ENCODE assay signal across 9 cellular contexts in genomic region chr7:158819571-158820203, GRCh38. TPM values are rescaled to one million over a fixed set of nuclear protein-coding genes. Genes with fewer than 3 reads are reported as not detected.
DNase-seq lines count a peak whose midpoint lies in the region; ATAC-seq lines count a peak whose summit lies in the region.
"Had no signal": no experiment of that assay in that cellular context is flagged by ENCODE, and none has a peak within 500 bp of the region (broad histone marks: within the 10 kb centered on the region; RNA-seq: fewer than 3 reads in every experiment).

No MANE protein-coding gene starts in this region.

- H4K91ac ChIP-seq in mesenchymal stem cell (ENCODE audit: low read length), result peak overlapping the region; percentile 43

- H3K4me1 ChIP-seq in HUES64 (ENCODE audit: insufficient read depth, low read length), result peaks cover 64% of the 10 kb centered on the region
- peaks cover 28% of the 10 kb centered on the region for H3K4me1 ChIP-seq in mesenchymal stem cell (ENCODE audit: control insufficient read depth, insufficient read depth, low read depth, low read length)

- H3K9me3 ChIP-seq in HUES64 (ENCODE audit: insufficient read depth, low read depth, low read length) (no peaks in the 10 kb centered on the region), mesenchymal stem cell (ENCODE audit: control insufficient read depth, low read length) (no peaks in the 10 kb centered on the region)

- H2BK120ac ChIP-seq in mesenchymal stem cell (ENCODE audit: low read depth, low read length), result no peak overlapping the region

- peak; percentile 44 for DNase-seq in ACHN
- DNase-seq in activated naive CD4-positive, alpha-beta T cell treated with anti-CD3 and anti-CD28 coated beads, Interleukin-2, amount 50 U/mL, for 72 hours (ENCODE audit: low spot score in 2 of 2), result no peak
- peak; percentile 48 for DNase-seq in mesenchymal stem cell
- DNase-seq in iPS-NIHi11 (ENCODE audit: low spot score), result no peak
- DNase-seq in NCI-H524 treated with DMSO at 0.1 percent for 48 hours (lab: John Stamatoyannopoulos, UW), result no peak
- DNase-seq in NCI-H2227 treated with DMSO at 0.1 percent for 48 hours (lab: John Stamatoyannopoulos, UW), result no peak
- DNase-seq: H9 had no signal

- peak overlapping the region; percentile 96 for H2AK5ac ChIP-seq in mesenchymal stem cell (ENCODE audit: low read length, severe bottlenecking)

- peak overlapping the region in 1 of 2 experiments; percentile 67 for H3K18ac ChIP-seq in mesenchymal stem cell (ENCODE audit: low read depth in 1 of 2, low read length in 2 of 2)

- H2BK15ac ChIP-seq in mesenchymal stem cell (ENCODE audit: low read depth, poor library complexity, severe bottlenecking), result no peak overlapping the region

- no peak overlapping the region for H3K4me2 ChIP-seq in mesenchymal stem cell (ENCODE audit: low read length, poor library complexity, severe bottlenecking)

- H3K36me3 ChIP-seq in HUES64 (ENCODE audit: insufficient read depth, low read length), result no peaks in the 10 kb centered on the region
- no peaks in the 10 kb centered on the region for H3K36me3 ChIP-seq in mesenchymal stem cell (ENCODE audit: control insufficient read depth in 1 of 2, insufficient read depth in 2 of 2, low read depth in 1 of 2, low read length in 2 of 2)

- peak overlapping the region; percentile 96 to 100 for H3K27ac Mint-ChIP-seq in activated naive CD4-positive, alpha-beta T cell treated with anti-CD3 and anti-CD28 coated beads, Interleukin-2, amount 50 U/mL, for 72 hours

- H2BK12ac ChIP-seq in mesenchymal stem cell (ENCODE audit: low read length in 2 of 2), result peak overlapping the region in 1 of 2 experiments; percentile 59

- no peak overlapping the region for H3K14ac ChIP-seq in mesenchymal stem cell (ENCODE audit: low read length in 2 of 2)

- no peak for ATAC-seq in activated naive CD4-positive, alpha-beta T cell treated with anti-CD3 and anti-CD28 coated beads, Interleukin-2, amount 50 U/mL, for 72 hours
- no peak for ATAC-seq in GM19467 (IDR thresholded peaks at IDR 0.05; ENCODE audit: unreplicated experiment)

- no peak overlapping the region for H4K8ac ChIP-seq in mesenchymal stem cell (ENCODE audit: low read length)

- peak overlapping the region; percentile 87 for H3K27ac ChIP-seq in HUES64 (ENCODE audit: low read depth, low read length)
- H3K27ac ChIP-seq in mesenchymal stem cell (ENCODE audit: low read length, poor library complexity, severe bottlenecking), result peak overlapping the region; percentile 83

- H3K27me3 ChIP-seq in HUES64 (ENCODE audit: insufficient read depth, low read length), result no peaks in the 10 kb centered on the region
- no peaks in the 10 kb centered on the region for H3K27me3 ChIP-seq in mesenchymal stem cell (ENCODE audit: control insufficient read depth in 1 of 2, insufficient read depth in 1 of 2, low read length in 2 of 2)

- H3K9ac ChIP-seq in HUES64 (ENCODE audit: low read depth, low read length) (no peak overlapping the region; the same call in 1 of the 2 replicates), mesenchymal stem cell (ENCODE audit: low read length) (peak overlapping the region; percentile 92)

- no peaks in the 10 kb centered on the region for H3K79me1 ChIP-seq in mesenchymal stem cell (replicated peaks; ENCODE audit: low read length, poor library complexity, severe bottlenecking)

- H2AFZ ChIP-seq in mesenchymal stem cell (ENCODE audit: low read depth, low read length), result no peak overlapping the region

- H3K9me3 Mint-ChIP-seq in activated naive CD4-positive, alpha-beta T cell treated with anti-CD3 and anti-CD28 coated beads, Interleukin-2, amount 50 U/mL, for 72 hours, result no peaks in the 10 kb centered on the region
- H3K9me3 Mint-ChIP-seq: H9 had no signal

- no peak overlapping the region for H3K23ac ChIP-seq in mesenchymal stem cell (ENCODE audit: low read length in 2 of 2)

- H2BK5ac ChIP-seq in mesenchymal stem cell (ENCODE audit: low read depth, low read length, poor library complexity, severe bottlenecking), result no peak overlapping the region

- H3K4ac ChIP-seq in mesenchymal stem cell (ENCODE audit: low read depth in 1 of 2, low read length in 2 of 2), result no peak overlapping the region

- WGBS in HUES64, result 91% methylated on average over 5 of the region's 7 CpGs
- 80% methylated on average over 2 of the region's 7 CpGs for WGBS in mesenchymal stem cell

- in situ Hi-C loops in ACHN (cut with HindIII; ENCODE audit: low pct_ligation_motif_present, low pct_unique_long_range_greater_than_20kb, low sequenced_read_pairs), result no loop called here

- H3K36me3 Mint-ChIP-seq in activated naive CD4-positive, alpha-beta T cell treated with anti-CD3 and anti-CD28 coated beads, Interleukin-2, amount 50 U/mL, for 72 hours, result peaks cover 0 to 8% of the 10 kb centered on the region in 2 donors

- H3K4me3 ChIP-seq in HUES64 (ENCODE audit: low read length) (no peak overlapping the region), mesenchymal stem cell (ENCODE audit: insufficient read depth in 1 of 2, low read depth in 1 of 2, low read length in 2 of 2) (peak overlapping the region in 1 of 2 experiments; percentile 69)

RNA-seq across cellular contexts. Expression of gene ESYT2, which starts 9.6 kb away (rescaled TPM):
- polyA plus RNA-seq in HUES64 (2013, experiment 1 of 2), result 14.6 TPM
- polyA plus RNA-seq in HUES64 (2013, experiment 2 of 2), result 18.1 TPM
- total RNA-seq in activated naive CD4-positive, alpha-beta T cell treated with anti-CD3 and anti-CD28 coated beads, Interleukin-2, amount 50 U/mL, for 72 hours, result 10 to 100 TPM; 54.4 to 73.3 TPM
- polyA plus RNA-seq in mesenchymal stem cell (2013, experiment 1 of 2), result 31.0 TPM
- 31.9 TPM for polyA plus RNA-seq in mesenchymal stem cell (2013, experiment 2 of 2)

RNA-seq across cellular contexts. Expression of gene DYNC2I1, which starts 36.7 kb away (rescaled TPM):
- polyA plus RNA-seq in HUES64 (2013, experiment 1 of 2), result 8.9 TPM
- 11.1 TPM for polyA plus RNA-seq in HUES64 (2013, experiment 2 of 2)
- 10 to 100 TPM; 12.0 to 16.9 TPM for total RNA-seq in activated naive CD4-positive, alpha-beta T cell treated with anti-CD3 and anti-CD28 coated beads, Interleukin-2, amount 50 U/mL, for 72 hours
- 11.8 TPM for polyA plus RNA-seq in mesenchymal stem cell (2013, experiment 1 of 2)
- polyA plus RNA-seq in mesenchymal stem cell (2013, experiment 2 of 2), result 10.7 TPM

Comparison
In these comparisons a context has a peak if more than half of its experiments do, and no peak if none do; other contexts are left out.
1. DNase-seq: peak in ACHN (single experiment) and mesenchymal stem cell (single experiment); none in activated naive CD4-positive, alpha-beta T cell treated with anti-CD3 and anti-CD28 coated beads, Interleukin-2, amount 50 U/mL, for 72 hours (0 of 2), iPS-NIHi11 (single experiment), NCI-H524 treated with DMSO at 0.1 percent for 48 hours (single experiment) and NCI-H2227 treated with DMSO at 0.1 percent for 48 hours (single experiment).